Comparison of ENCODE assay signal across 19 cellular contexts in the genomic region with DNA sequence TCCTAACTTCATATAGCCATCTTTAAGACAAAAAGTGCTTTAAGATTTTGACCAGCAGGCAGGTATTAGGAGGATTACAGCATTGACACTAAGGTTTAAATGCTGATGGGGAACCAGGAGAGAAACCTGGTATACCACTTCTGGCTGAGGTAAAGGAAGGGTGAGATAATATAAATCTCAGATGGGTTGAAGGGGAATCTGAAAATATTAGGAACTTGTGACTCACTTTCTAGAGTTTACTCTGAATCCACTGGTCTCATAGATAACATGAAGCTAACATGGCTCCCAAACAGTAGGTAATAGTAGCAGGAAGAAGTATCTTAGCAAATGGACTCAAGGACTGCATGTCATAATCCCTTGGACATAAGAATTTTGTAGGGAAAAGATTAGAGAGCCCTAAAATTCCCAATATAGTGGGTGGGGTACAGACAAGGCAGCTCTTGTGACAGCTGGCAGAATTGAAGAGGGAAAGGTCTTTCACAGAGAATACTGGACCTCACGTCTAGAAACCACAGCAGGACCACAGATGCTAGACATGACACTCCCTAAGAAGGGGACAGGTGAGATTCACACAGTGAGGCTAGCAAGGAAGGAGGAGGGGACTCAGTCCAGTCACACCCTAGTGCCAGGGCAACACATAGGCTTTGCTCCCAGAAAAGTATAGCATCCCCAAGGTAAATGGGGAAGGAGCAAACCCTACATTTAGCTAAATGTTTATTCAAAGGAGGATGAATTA. TPM values are rescaled to one million over a fixed set of nuclear protein-coding genes. Genes with fewer than 3 reads are reported as not detected.
DNase-seq lines count a peak whose midpoint lies in the region; ATAC-seq, FAIRE-seq and TF ChIP-seq lines count a peak whose summit lies in the region.
"Had no signal": no experiment of that assay in that cellular context is flagged by ENCODE, and none has a peak within 500 bp of the region (broad histone marks: within the 10 kb centered on the region; RNA-seq: fewer than 3 reads in every experiment).

No MANE protein-coding gene starts in this region.

- peaks cover 14% of the 10 kb centered on the region for H3K27me3 Mint-ChIP-seq in activated CD8-positive, alpha-beta T cell treated with anti-CD3 and anti-CD28 coated beads for 36 hours
- no peaks in the 10 kb centered on the region for H3K27me3 Mint-ChIP-seq in activated CD8-positive, alpha-beta T cell treated with anti-CD3 and anti-CD28 coated beads, Interleukin-2, amount 10 ng/mL, durations not matched to agents 7 days and 5 days (ENCODE audit: low read depth)
- H3K27me3 Mint-ChIP-seq in astrocyte (ENCODE audit: low read depth, unreplicated experiment) (no peaks in the 10 kb centered on the region), nephron progenitor cell (ENCODE audit: low read depth, poor library complexity) (peaks cover 4% of the 10 kb centered on the region)
- H3K27me3 Mint-ChIP-seq in stimulated activated naive B cell treated with anti-CD40 and anti-IgM and Interleukin-4, amounts not matched to agents 10 μg/mL and 1 μg/mL and 100 μg/mL, for 72 hours = peaks cover 15 to 28% of the 10 kb centered on the region in 2 donors

- H3K4me1 ChIP-seq in astrocyte (ENCODE audit: insufficient read depth, low read length) (peaks cover 10% of the 10 kb centered on the region), hepatocyte (ENCODE audit: insufficient read depth) (no peaks in the 10 kb centered on the region)
- H3K4me1 ChIP-seq: BLaER1 treated with 17β-estradiol and CSF1 and Interleukin-3, amounts not matched to agents 10 nM and 100 nM had no signal

- H3K9me2 ChIP-seq in hepatocyte (replicated peaks; ENCODE audit: insufficient read depth) = no peaks in the 10 kb centered on the region

- FAIRE-seq in astrocyte (lab: Jason Lieb, UNC) = peak; percentile 37

- no peak for DNase-seq in activated CD8-positive, alpha-beta T cell treated with anti-CD3 and anti-CD28 coated beads for 36 hours
- DNase-seq in activated CD8-positive, alpha-beta T cell treated with anti-CD3 and anti-CD28 coated beads, Interleukin-2, amount 10 ng/mL, durations not matched to agents 7 days and 5 days = no peak
- DNase-seq in astrocyte (ENCODE audit: low read depth) = no peak
- no peak for DNase-seq in hepatocyte (ENCODE audit: low spot score)
- DNase-seq in stimulated activated naive B cell treated with anti-CD40 and anti-IgM and Interleukin-4, amounts not matched to agents 10 μg/mL and 1 μg/mL and 100 μg/mL, for 72 hours = no peak
- no peak for DNase-seq in nucleus accumbens (lab: John Stamatoyannopoulos, UW)
- no peak for DNase-seq in nephron progenitor cell
- DNase-seq in H7 = no peak
- DNase-seq: ACHN; Calu3; CD4-positive, alpha-beta T cell; DMS 273 treated with DMSO at 0.1 percent for 48 hours; GOT3; HCEC 1CT; HFFc6 had no signal

- H3K4me2 ChIP-seq in astrocyte (ENCODE audit: low read length) = no peak overlapping the region
- no peak overlapping the region for H3K4me2 ChIP-seq in hepatocyte
- H3K4me2 ChIP-seq: BLaER1 treated with 17β-estradiol and CSF1 and Interleukin-3, amounts not matched to agents 10 nM and 100 nM had no signal

- no peak overlapping the region for H3K4me3 Mint-ChIP-seq in activated CD8-positive, alpha-beta T cell treated with anti-CD3 and anti-CD28 coated beads for 36 hours
- no peak overlapping the region for H3K4me3 Mint-ChIP-seq in activated CD8-positive, alpha-beta T cell treated with anti-CD3 and anti-CD28 coated beads, Interleukin-2, amount 10 ng/mL, durations not matched to agents 7 days and 5 days
- H3K4me3 Mint-ChIP-seq in astrocyte (ENCODE audit: unreplicated experiment) (no peak overlapping the region), nephron progenitor cell (no peak overlapping the region)
- no peak overlapping the region for H3K4me3 Mint-ChIP-seq in stimulated activated naive B cell treated with anti-CD40 and anti-IgM and Interleukin-4, amounts not matched to agents 10 μg/mL and 1 μg/mL and 100 μg/mL, for 72 hours
- H3K4me3 Mint-ChIP-seq: CD4-positive, alpha-beta T cell; HFFc6 had no signal

- no peak overlapping the region for H3K4me3 ChIP-seq in astrocyte (ENCODE audit: insufficient read depth, low read depth, low read length)
- no peak overlapping the region for H3K4me3 ChIP-seq in hepatocyte
- H3K4me3 ChIP-seq in H7 (ENCODE audit: insufficient read depth, low read depth, low read length) = no peak overlapping the region
- H3K4me3 ChIP-seq: BLaER1 treated with 17β-estradiol and CSF1 and Interleukin-3, amounts not matched to agents 10 nM and 100 nM had no signal

- H3K27me3 ChIP-seq in astrocyte (ENCODE audit: insufficient read depth, low read length) = no peaks in the 10 kb centered on the region
- H3K27me3 ChIP-seq in hepatocyte = no peaks in the 10 kb centered on the region
- H3K27me3 ChIP-seq in H7 (ENCODE audit: control insufficient read depth, insufficient read depth, low read length) = no peaks in the 10 kb centered on the region
- H3K27me3 ChIP-seq: BLaER1 treated with 17β-estradiol and CSF1 and Interleukin-3, amounts not matched to agents 10 nM and 100 nM had no signal

- no peak overlapping the region for H3K9ac ChIP-seq in astrocyte (ENCODE audit: low read length)
- H3K9ac ChIP-seq: BLaER1 treated with 17β-estradiol and CSF1 and Interleukin-3, amounts not matched to agents 10 nM and 100 nM had no signal

- no peak for TF ChIP-seq CTCF in activated CD8-positive, alpha-beta T cell treated with anti-CD3 and anti-CD28 coated beads for 36 hours (IDR thresholded peaks at IDR 0.05)
- TF ChIP-seq CTCF in astrocyte (IDR thresholded peaks at IDR 0.05; ENCODE audit: insufficient read depth, low read depth, low read length) (no peak), hepatocyte (IDR thresholded peaks at IDR 0.05; ENCODE audit: poor library complexity) (no peak), nephron progenitor cell (IDR thresholded peaks at IDR 0.05) (no peak)

- H3K9me3 ChIP-seq in astrocyte (ENCODE audit: insufficient read depth, low read depth, low read length) (no peaks in the 10 kb centered on the region), hepatocyte (ENCODE audit: low read depth) (no peaks in the 10 kb centered on the region)

- 77% methylated on average over 1 of the region's 1 CpG for WGBS in hepatocyte (ENCODE audit: low lambda C conversion rate, missing lambda C conversion rate)

- H4K20me1 ChIP-seq in astrocyte (ENCODE audit: insufficient read depth, low read length) = no peaks in the 10 kb centered on the region
- H4K20me1 ChIP-seq in hepatocyte (ENCODE audit: insufficient read depth, poor library complexity, severe bottlenecking) = no peaks in the 10 kb centered on the region
- H4K20me1 ChIP-seq: BLaER1 treated with 17β-estradiol and CSF1 and Interleukin-3, amounts not matched to agents 10 nM and 100 nM had no signal

- no peak overlapping the region for H3K27ac ChIP-seq in astrocyte (ENCODE audit: low read depth, low read length)
- peak overlapping the region; percentile 0 for H3K27ac ChIP-seq in hepatocyte
- H3K27ac ChIP-seq: BLaER1 treated with 17β-estradiol and CSF1 and Interleukin-3, amounts not matched to agents 10 nM and 100 nM; HL-60 had no signal

- H3K36me3 ChIP-seq in astrocyte (ENCODE audit: insufficient read depth, low read length) (no peaks in the 10 kb centered on the region), hepatocyte (replicated peaks; ENCODE audit: insufficient read depth, low read depth) (no peaks in the 10 kb centered on the region), H7 (replicated peaks; ENCODE audit: control insufficient read depth, insufficient read depth, low read length) (no peaks in the 10 kb centered on the region)
- H3K36me3 ChIP-seq: BLaER1 treated with 17β-estradiol and CSF1 and Interleukin-3, amounts not matched to agents 10 nM and 100 nM had no signal

- H3K4me1 Mint-ChIP-seq in activated CD8-positive, alpha-beta T cell treated with anti-CD3 and anti-CD28 coated beads for 36 hours (ENCODE audit: low read depth) = no peaks in the 10 kb centered on the region
- H3K4me1 Mint-ChIP-seq in activated CD8-positive, alpha-beta T cell treated with anti-CD3 and anti-CD28 coated beads, Interleukin-2, amount 10 ng/mL, durations not matched to agents 7 days and 5 days (ENCODE audit: low read depth) = no peaks in the 10 kb centered on the region
- H3K4me1 Mint-ChIP-seq in astrocyte (ENCODE audit: low read depth, unreplicated experiment) (peaks cover 15% of the 10 kb centered on the region), nephron progenitor cell (peaks cover 5% of the 10 kb centered on the region)
- peaks cover 0 to 5% of the 10 kb centered on the region in 2 donors for H3K4me1 Mint-ChIP-seq in stimulated activated naive B cell treated with anti-CD40 and anti-IgM and Interleukin-4, amounts not matched to agents 10 μg/mL and 1 μg/mL and 100 μg/mL, for 72 hours

- H3K79me2 ChIP-seq in astrocyte (ENCODE audit: insufficient read depth, low read length) (no peaks in the 10 kb centered on the region), hepatocyte (no peaks in the 10 kb centered on the region)

- intact Hi-C loops in activated CD8-positive, alpha-beta T cell treated with anti-CD3 and anti-CD28 coated beads for 36 hours (cut with micrococcal nuclease) = no loop called here

- POLR2A ChIA-PET in activated CD8-positive, alpha-beta T cell treated with anti-CD3 and anti-CD28 coated beads for 36 hours (lab: Charles Lee) = no interaction called here
- POLR2A ChIA-PET in activated CD8-positive, alpha-beta T cell treated with anti-CD3 and anti-CD28 coated beads, Interleukin-2, amount 10 ng/mL, durations not matched to agents 7 days and 5 days (lab: Charles Lee) = no interaction called here

- CTCF ChIA-PET in activated CD8-positive, alpha-beta T cell treated with anti-CD3 and anti-CD28 coated beads for 36 hours (lab: Charles Lee) = interaction anchor here (0.9 to 1.5 kb wide), 2 partner anchors 11 to 18 kb away, joined by 3 to 6 read pairs; no protein-coding TSS in a partner anchor
- CTCF ChIA-PET in activated CD8-positive, alpha-beta T cell treated with anti-CD3 and anti-CD28 coated beads, Interleukin-2, amount 10 ng/mL, durations not matched to agents 7 days and 5 days (lab: Charles Lee) = interaction anchor here (1.2 kb wide), 1 partner anchor 18 kb away, joined by 3 read pairs; no protein-coding TSS in a partner anchor

- H3K36me3 Mint-ChIP-seq in activated CD8-positive, alpha-beta T cell treated with anti-CD3 and anti-CD28 coated beads for 36 hours (ENCODE audit: low read depth) = no peaks in the 10 kb centered on the region
- H3K36me3 Mint-ChIP-seq in activated CD8-positive, alpha-beta T cell treated with anti-CD3 and anti-CD28 coated beads, Interleukin-2, amount 10 ng/mL, durations not matched to agents 7 days and 5 days (ENCODE audit: low read depth) = no peaks in the 10 kb centered on the region
- no peaks in the 10 kb centered on the region for H3K36me3 Mint-ChIP-seq in astrocyte (ENCODE audit: low read depth, unreplicated experiment)
- H3K36me3 Mint-ChIP-seq in stimulated activated naive B cell treated with anti-CD40 and anti-IgM and Interleukin-4, amounts not matched to agents 10 μg/mL and 1 μg/mL and 100 μg/mL, for 72 hours = peaks cover 4% of the 10 kb centered on the region in 2 donors
- no peaks in the 10 kb centered on the region for H3K36me3 Mint-ChIP-seq in nephron progenitor cell (ENCODE audit: low read depth)

- H2AFZ ChIP-seq in astrocyte (ENCODE audit: low read depth, low read length) (no peak overlapping the region), hepatocyte (no peak overlapping the region)

- peak; percentile 53 for ATAC-seq in activated CD8-positive, alpha-beta T cell treated with anti-CD3 and anti-CD28 coated beads for 36 hours
- no peak for ATAC-seq in activated CD8-positive, alpha-beta T cell treated with anti-CD3 and anti-CD28 coated beads, Interleukin-2, amount 10 ng/mL, durations not matched to agents 7 days and 5 days
- ATAC-seq in stimulated activated naive B cell treated with anti-CD40 and anti-IgM and Interleukin-4, amounts not matched to agents 10 μg/mL and 1 μg/mL and 100 μg/mL, for 72 hours (replicated peaks) = peak; percentile 73 to 95

- no peak overlapping the region for H3K27ac Mint-ChIP-seq in activated CD8-positive, alpha-beta T cell treated with anti-CD3 and anti-CD28 coated beads for 36 hours
- no peak overlapping the region for H3K27ac Mint-ChIP-seq in activated CD8-positive, alpha-beta T cell treated with anti-CD3 and anti-CD28 coated beads, Interleukin-2, amount 10 ng/mL, durations not matched to agents 7 days and 5 days
- H3K27ac Mint-ChIP-seq in astrocyte (ENCODE audit: unreplicated experiment) (no peak overlapping the region), nephron progenitor cell (no peak overlapping the region)
- H3K27ac Mint-ChIP-seq in stimulated activated naive B cell treated with anti-CD40 and anti-IgM and Interleukin-4, amounts not matched to agents 10 μg/mL and 1 μg/mL and 100 μg/mL, for 72 hours = no peak overlapping the region
- H3K27ac Mint-ChIP-seq: CD4-positive, alpha-beta T cell; HFFc6 had no signal

- H3K9me3 Mint-ChIP-seq in activated CD8-positive, alpha-beta T cell treated with anti-CD3 and anti-CD28 coated beads for 36 hours = no peaks in the 10 kb centered on the region
- no peaks in the 10 kb centered on the region for H3K9me3 Mint-ChIP-seq in activated CD8-positive, alpha-beta T cell treated with anti-CD3 and anti-CD28 coated beads, Interleukin-2, amount 10 ng/mL, durations not matched to agents 7 days and 5 days (ENCODE audit: insufficient read depth)
- H3K9me3 Mint-ChIP-seq in astrocyte (ENCODE audit: unreplicated experiment) (peaks cover 2% of the 10 kb centered on the region), nephron progenitor cell (peaks cover 3% of the 10 kb centered on the region)
- H3K9me3 Mint-ChIP-seq in stimulated activated naive B cell treated with anti-CD40 and anti-IgM and Interleukin-4, amounts not matched to agents 10 μg/mL and 1 μg/mL and 100 μg/mL, for 72 hours = peaks cover 2 to 4% of the 10 kb centered on the region in 2 donors
- H3K9me3 Mint-ChIP-seq: CD4-positive, alpha-beta T cell; HFFc6 had no signal

RNA-seq across cellular contexts. Expression of a gene that starts 3.5 kb away (rescaled TPM):
- total RNA-seq in activated CD8-positive, alpha-beta T cell treated with anti-CD3 and anti-CD28 coated beads for 36 hours = not detected
- not detected for total RNA-seq in activated CD8-positive, alpha-beta T cell treated with anti-CD3 and anti-CD28 coated beads, Interleukin-2, amount 10 ng/mL, durations not matched to agents 7 days and 5 days
- total RNA-seq in astrocyte = not detected in 2 replicates
- total RNA-seq in hepatocyte = not detected in 2 replicates
- 0.63 TPM in 1 of 2 replicates, not detected in the other for polyA plus RNA-seq in hepatocyte
- 0.90 TPM in 1 of 2 replicates, not detected in the other for total RNA-seq in H7 (2014; rRNA removed; shearing (Covaris generic))
- total RNA-seq: A172; Calu3; CD4-positive, alpha-beta T cell; Daoy; HFFc6 had no signal
